Comparison of ENCODE assay signal across 18 cellular contexts in the genomic region with DNA sequence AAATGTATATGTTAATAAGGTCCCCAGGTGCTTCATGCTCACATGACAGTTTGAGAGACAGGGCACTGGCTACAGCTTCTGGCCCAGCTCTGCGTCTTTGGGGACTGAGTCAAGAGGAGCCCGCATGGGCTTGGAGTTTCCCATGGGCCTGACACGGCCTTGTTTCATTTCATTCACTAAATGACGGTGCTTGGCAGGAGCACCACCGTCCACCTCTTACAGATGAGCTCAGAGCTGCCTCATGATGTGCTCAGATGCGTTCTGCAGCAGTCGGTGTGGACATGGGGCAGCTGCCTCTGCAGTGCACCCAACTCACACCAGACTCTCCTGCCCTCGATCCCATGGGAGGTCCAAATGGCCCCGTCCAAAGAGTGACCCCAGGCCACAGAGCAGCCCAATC.
"Had no signal": no experiment of that assay in that cellular context is flagged by ENCODE, and none has a peak within 500 bp of the region (broad histone marks: within the 10 kb centered on the region; RNA-seq: fewer than 3 reads in every experiment).

No MANE protein-coding gene starts in this region.

- H3K27ac ChIP-seq: tibial nerve had no signal

- H3K27ac Mint-ChIP-seq: activated naive CD4-positive, alpha-beta T cell treated with anti-CD3 and anti-CD28 coated beads, Interleukin-2, amount 50 U/mL, for 72 hours; nephron had no signal

- H3K27me3 ChIP-seq: tibial nerve had no signal

- FAIRE-seq: bronchial epithelial cell had no signal

- H3K9me3 ChIP-seq: tibial nerve had no signal

- ATAC-seq: activated CD4-positive, CD25-positive, alpha-beta regulatory T cell treated with anti-CD3 and anti-CD28 coated beads, Interleukin-2, amount 50 U/mL, for 24 hours; activated naive CD4-positive, alpha-beta T cell treated with anti-CD3 and anti-CD28 coated beads, Interleukin-2, amount 50 U/mL, for 72 hours; left cardiac atrium; stimulated activated naive CD8-positive, alpha-beta T cell treated with anti-CD3 and anti-CD28 coated beads, Interleukin-15, Interleukin-2, amounts not matched to agents 100 U/mL and 50 U/mL, for 24 hours had no signal

- DNase-seq: activated CD8-positive, alpha-beta memory T cell treated with anti-CD3 and anti-CD28 coated beads for 24 hours; activated CD8-positive, alpha-beta memory T cell treated with anti-CD3 and anti-CD28 coated beads, Interleukin-2, amount 50 U/mL, for 48 hours; activated gamma-delta T cell treated with Interleukin-2 at 50 U/mL for 16 hours; activated T-cell treated with anti-CD3 and anti-CD28 coated beads, Interleukin-2, amount 50 U/mL, for 48 hours; cerebellar nuclear complex; cortex of kidney; effector CD4-positive, alpha-beta T cell; left cardiac atrium; mammary epithelial cell; midbrain; occipital lobe; stimulated activated naive CD8-positive, alpha-beta T cell treated with anti-CD3 and anti-CD28 coated beads, Interleukin-15, Interleukin-2, amounts not matched to agents 100 U/mL and 50 U/mL, for 24 hours; substantia nigra had no signal

- H3K4me3 Mint-ChIP-seq: nephron had no signal

- H3K36me3 Mint-ChIP-seq: activated naive CD4-positive, alpha-beta T cell treated with anti-CD3 and anti-CD28 coated beads, Interleukin-2, amount 50 U/mL, for 72 hours had no signal

- H3K9me3 Mint-ChIP-seq: nephron had no signal

- H3K36me3 ChIP-seq: tibial nerve had no signal

- H3K4me3 ChIP-seq: tibial nerve had no signal
